Comparison of ENCODE assay signal across 8 cellular contexts in genomic region chr12:53061404-53062010, GRCh38. TPM values are rescaled to one million over a fixed set of nuclear protein-coding genes. Genes with fewer than 3 reads are reported as not detected.
A peak's percentile ranks its signal among the peaks of the same experiment; 100 is the strongest.
DNase-seq lines count a peak whose midpoint lies in the region; ATAC-seq and TF ChIP-seq lines count a peak whose summit lies in the region.

No MANE protein-coding gene starts in this region.

- POLR2A ChIA-PET in activated naive CD8-positive, alpha-beta T cell treated with anti-CD3 and anti-CD28 coated beads, Interleukin-2, amount 10 ng/mL, durations not matched to agents 7 days and 5 days (lab: Charles Lee) = interaction anchor here (0.9 kb wide), 1 partner anchor 18 kb away, joined by 4 read pairs; the partner anchor contains the start of gene SPRYD3
- POLR2A ChIA-PET in RWPE1 (lab: Yijun Ruan, JAX; ENCODE audit: low non-redundant PET) = interaction anchor here (0.6 kb wide), 1 partner anchor 820 kb away, joined by 3 read pairs; no protein-coding TSS in a partner anchor

- peaks cover 15% of the 10 kb centered on the region for H3K36me3 Mint-ChIP-seq in activated naive CD8-positive, alpha-beta T cell treated with anti-CD3 and anti-CD28 coated beads, Interleukin-2, amount 10 ng/mL, durations not matched to agents 7 days and 5 days
- H3K36me3 Mint-ChIP-seq in activated naive CD8-positive, alpha-beta T cell treated with anti-CD3 and anti-CD28 coated beads, Interleukin-2, amount 50 U/mL, for 24 hours (ENCODE audit: low read depth) = peaks cover 9% of the 10 kb centered on the region

- H3K4me3 Mint-ChIP-seq in activated naive CD8-positive, alpha-beta T cell treated with anti-CD3 and anti-CD28 coated beads, Interleukin-2, amount 10 ng/mL, durations not matched to agents 7 days and 5 days = no peak overlapping the region
- no peak overlapping the region for H3K4me3 Mint-ChIP-seq in activated naive CD8-positive, alpha-beta T cell treated with anti-CD3 and anti-CD28 coated beads, Interleukin-2, amount 50 U/mL, for 24 hours

- no peak overlapping the region for H3K4me2 ChIP-seq in hepatocyte

- peaks cover 7% of the 10 kb centered on the region for H3K4me1 ChIP-seq in hepatocyte (ENCODE audit: insufficient read depth)

- H3K27ac ChIP-seq in RWPE1 = peak overlapping the region; percentile 97
- H3K27ac ChIP-seq in hepatocyte = no peak overlapping the region

- H3K36me3 ChIP-seq in hepatocyte (replicated peaks; ENCODE audit: insufficient read depth, low read depth) = no peaks in the 10 kb centered on the region

- no peaks in the 10 kb centered on the region for H4K20me1 ChIP-seq in hepatocyte (ENCODE audit: insufficient read depth, poor library complexity, severe bottlenecking)

- TF ChIP-seq CTCF in RWPE1 (conservative IDR thresholded peaks at IDR 0.05; ENCODE audit: low read depth) (no peak; the same call in 1 of the 2 replicates), hepatocyte (IDR thresholded peaks at IDR 0.05; ENCODE audit: poor library complexity) (peak; percentile 28)

- H3K27me3 ChIP-seq in hepatocyte = no peaks in the 10 kb centered on the region

- DNase-seq in activated naive CD8-positive, alpha-beta T cell treated with anti-CD3 and anti-CD28 coated beads, Interleukin-2, amount 10 ng/mL, durations not matched to agents 7 days and 5 days = peak; percentile 38
- DNase-seq in activated naive CD8-positive, alpha-beta T cell treated with anti-CD3 and anti-CD28 coated beads, Interleukin-2, amount 50 U/mL, for 24 hours = no peak
- no peak for DNase-seq in RWPE1 (ENCODE audit: low spot score)
- peak; percentile 69 for DNase-seq in hepatocyte (ENCODE audit: low spot score)
- peak; percentile 61 for DNase-seq in ureter (ENCODE audit: low spot score)
- DNase-seq in effector CD4-positive, alpha-beta T cell = no peak
- no peak for DNase-seq in stimulated activated CD4-positive, alpha-beta T cell treated with anti-CD3 and anti-CD28 coated beads, Interleukin-2, amount 100 ng/mL, for 24 hours

- WGBS in hepatocyte (ENCODE audit: low lambda C conversion rate, missing lambda C conversion rate) = 71% methylated on average over 5 of the region's 5 CpGs

- no peaks in the 10 kb centered on the region for H3K79me2 ChIP-seq in hepatocyte

- H3K4me1 Mint-ChIP-seq in activated naive CD8-positive, alpha-beta T cell treated with anti-CD3 and anti-CD28 coated beads, Interleukin-2, amount 10 ng/mL, durations not matched to agents 7 days and 5 days = peaks cover 6% of the 10 kb centered on the region
- H3K4me1 Mint-ChIP-seq in activated naive CD8-positive, alpha-beta T cell treated with anti-CD3 and anti-CD28 coated beads, Interleukin-2, amount 50 U/mL, for 24 hours = peaks cover 5% of the 10 kb centered on the region

- no peak overlapping the region for H3K4me3 ChIP-seq in hepatocyte

- H3K27ac Mint-ChIP-seq in activated naive CD8-positive, alpha-beta T cell treated with anti-CD3 and anti-CD28 coated beads, Interleukin-2, amount 10 ng/mL, durations not matched to agents 7 days and 5 days = no peak overlapping the region
- no peak overlapping the region for H3K27ac Mint-ChIP-seq in activated naive CD8-positive, alpha-beta T cell treated with anti-CD3 and anti-CD28 coated beads, Interleukin-2, amount 50 U/mL, for 24 hours

- no peaks in the 10 kb centered on the region for H3K9me3 Mint-ChIP-seq in activated naive CD8-positive, alpha-beta T cell treated with anti-CD3 and anti-CD28 coated beads, Interleukin-2, amount 10 ng/mL, durations not matched to agents 7 days and 5 days
- no peaks in the 10 kb centered on the region for H3K9me3 Mint-ChIP-seq in activated naive CD8-positive, alpha-beta T cell treated with anti-CD3 and anti-CD28 coated beads, Interleukin-2, amount 50 U/mL, for 24 hours

- no peak for ATAC-seq in activated naive CD8-positive, alpha-beta T cell treated with anti-CD3 and anti-CD28 coated beads, Interleukin-2, amount 10 ng/mL, durations not matched to agents 7 days and 5 days (ENCODE audit: low read depth)
- no peak for ATAC-seq in activated naive CD8-positive, alpha-beta T cell treated with anti-CD3 and anti-CD28 coated beads, Interleukin-2, amount 50 U/mL, for 24 hours
- ATAC-seq in GM21619 (IDR thresholded peaks at IDR 0.05; ENCODE audit: unreplicated experiment) = no peak

- no peak overlapping the region for H2AFZ ChIP-seq in hepatocyte

- H3K9me2 ChIP-seq in hepatocyte (replicated peaks; ENCODE audit: insufficient read depth) = no peaks in the 10 kb centered on the region

- H3K27me3 Mint-ChIP-seq in activated naive CD8-positive, alpha-beta T cell treated with anti-CD3 and anti-CD28 coated beads, Interleukin-2, amount 10 ng/mL, durations not matched to agents 7 days and 5 days = peaks cover 3% of the 10 kb centered on the region
- no peaks in the 10 kb centered on the region for H3K27me3 Mint-ChIP-seq in activated naive CD8-positive, alpha-beta T cell treated with anti-CD3 and anti-CD28 coated beads, Interleukin-2, amount 50 U/mL, for 24 hours

- H3K9me3 ChIP-seq in hepatocyte (ENCODE audit: low read depth) = no peaks in the 10 kb centered on the region

- CTCF ChIA-PET in RWPE1 (lab: Yijun Ruan, JAX) = interaction anchor here (0.7 to 2.5 kb wide), 4 partner anchors 8 to 109 kb away, joined by 3 to 18 read pairs (median 5); no protein-coding TSS in a partner anchor

RNA-seq across cellular contexts. Expression of gene TNS2, which starts 11.6 kb away (rescaled TPM):
- 1 to 10 TPM; 1.9 to 3.0 TPM for total RNA-seq in activated naive CD8-positive, alpha-beta T cell treated with anti-CD3 and anti-CD28 coated beads, Interleukin-2, amount 10 ng/mL, durations not matched to agents 7 days and 5 days
- 15.9 and 16.9 TPM in 2 replicates for total RNA-seq in hepatocyte
- polyA plus RNA-seq in hepatocyte = 32.2 and 41.8 TPM in 2 replicates
- total RNA-seq in ureter = 198 TPM

RNA-seq across cellular contexts. Expression of gene SPRYD3, which starts 17.7 kb away (rescaled TPM):
- 10 to 100 TPM; 34.4 to 37.8 TPM for total RNA-seq in activated naive CD8-positive, alpha-beta T cell treated with anti-CD3 and anti-CD28 coated beads, Interleukin-2, amount 10 ng/mL, durations not matched to agents 7 days and 5 days
- total RNA-seq in hepatocyte (19.3 and 20.9 TPM in 2 replicates), ureter (66.6 TPM)
- 24.6 and 25.8 TPM in 2 replicates for polyA plus RNA-seq in hepatocyte

RNA-seq across cellular contexts. Expression of gene IGFBP6, which starts 36.0 kb away (rescaled TPM):
- total RNA-seq in activated naive CD8-positive, alpha-beta T cell treated with anti-CD3 and anti-CD28 coated beads, Interleukin-2, amount 10 ng/mL, durations not matched to agents 7 days and 5 days = 1 to 10 TPM; 2.0 to 2.3 TPM
- total RNA-seq in hepatocyte (21.8 and 25.1 TPM in 2 replicates), ureter (133 TPM)
- 81.2 and 86.0 TPM in 2 replicates for polyA plus RNA-seq in hepatocyte

RNA-seq across cellular contexts. Expression of gene SOAT2, which starts 41.8 kb away (rescaled TPM):
- total RNA-seq in activated naive CD8-positive, alpha-beta T cell treated with anti-CD3 and anti-CD28 coated beads, Interleukin-2, amount 10 ng/mL, durations not matched to agents 7 days and 5 days = 10 to 100 TPM in 1 of 2 experiments, 1 to 10 TPM in 1; 9.8 to 10.4 TPM
- total RNA-seq in hepatocyte (18.9 and 21.8 TPM in 2 replicates), ureter (0.18 TPM)
- polyA plus RNA-seq in hepatocyte = 28.9 and 29.4 TPM in 2 replicates

RNA-seq across cellular contexts. Expression of gene EIF4B, which starts 55.3 kb away (rescaled TPM):
- total RNA-seq in activated naive CD8-positive, alpha-beta T cell treated with anti-CD3 and anti-CD28 coated beads, Interleukin-2, amount 10 ng/mL, durations not matched to agents 7 days and 5 days = 100 to 1,000 TPM; 439 to 448 TPM
- total RNA-seq in hepatocyte (435 and 449 TPM in 2 replicates), ureter (474 TPM)
- 53.5 and 65.1 TPM in 2 replicates for polyA plus RNA-seq in hepatocyte

Comparison
In these comparisons a context has a peak if more than half of its experiments do, and no peak if none do; other contexts are left out.
1. DNase-seq: peak in activated naive CD8-positive, alpha-beta T cell treated with anti-CD3 and anti-CD28 coated beads, Interleukin-2, amount 10 ng/mL, durations not matched to agents 7 days and 5 days (single experiment), hepatocyte (single experiment) and ureter (single experiment); none in activated naive CD8-positive, alpha-beta T cell treated with anti-CD3 and anti-CD28 coated beads, Interleukin-2, amount 50 U/mL, for 24 hours (single experiment), RWPE1 (single experiment), effector CD4-positive, alpha-beta T cell (single experiment) and stimulated activated CD4-positive, alpha-beta T cell treated with anti-CD3 and anti-CD28 coated beads, Interleukin-2, amount 100 ng/mL, for 24 hours (0 of 2).
2. RNA of gene TNS2, which starts 11.6 kb away (total RNA-seq): 198 TPM in ureter (single experiment); 15.9 to 16.9 TPM in hepatocyte and 1.9 to 3.0 TPM in activated naive CD8-positive, alpha-beta T cell treated with anti-CD3 and anti-CD28 coated beads, Interleukin-2, amount 10 ng/mL, durations not matched to agents 7 days and 5 days; every median in the first group is over 10 times any median in the second.